Comparison of ENCODE assay signal across 24 cellular contexts in the genomic region with DNA sequence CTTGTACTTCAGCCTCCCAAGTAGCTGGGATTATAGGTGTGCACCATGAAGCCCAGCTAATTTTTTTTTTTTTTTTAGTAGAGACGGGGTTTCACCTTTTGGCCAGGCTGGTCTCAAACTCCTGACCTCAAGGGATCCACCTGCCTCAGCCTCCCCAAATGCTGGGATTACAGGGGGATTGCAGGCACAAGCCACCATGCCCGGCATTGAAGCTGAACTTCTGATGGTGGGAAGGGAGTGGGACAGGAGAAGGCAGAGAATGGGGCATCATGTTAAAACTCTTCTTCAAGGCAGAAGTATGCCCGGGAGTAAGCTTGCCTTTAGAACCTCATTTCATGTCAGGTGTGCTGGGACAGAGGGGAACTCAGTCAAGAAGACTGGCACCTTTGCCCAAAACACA.
"Had no signal": no experiment of that assay in that cellular context is flagged by ENCODE, and none has a peak within 500 bp of the region (broad histone marks: within the 10 kb centered on the region; RNA-seq: fewer than 3 reads in every experiment).

No MANE protein-coding gene starts in this region.

- H3K9me3 Mint-ChIP-seq: activated CD4-positive, alpha-beta T cell treated with anti-CD3 and anti-CD28 coated beads, Interleukin-2, amount 10 ng/mL, durations not matched to agents 24 days and 14 days; activated CD8-positive, alpha-beta T cell treated with anti-CD3 and anti-CD28 coated beads for 36 hours; activated naive CD4-positive, alpha-beta T cell treated with anti-CD3 and anti-CD28 coated beads, Interleukin-2, amount 50 U/mL, for 24 hours; activated naive CD8-positive, alpha-beta T cell treated with anti-CD3 and anti-CD28 coated beads, Interleukin-2, amount 10 ng/mL, durations not matched to agents 7 days and 5 days; activated T-cell treated with anti-CD3 and anti-CD28 coated beads, Interleukin-2, amount 50 U/mL, for 72 hours; activated T-helper 17 cell treated with anti-CD3 and anti-CD28 coated beads, Interleukin-2, amount 50 U/mL, for 72 hours had no signal

- H3K9me3 ChIP-seq: body of pancreas, breast epithelium had no signal

- H3K36me3 Mint-ChIP-seq: activated naive CD4-positive, alpha-beta T cell treated with anti-CD3 and anti-CD28 coated beads, Interleukin-2, amount 50 U/mL, for 24 hours; activated naive CD8-positive, alpha-beta T cell treated with anti-CD3 and anti-CD28 coated beads, Interleukin-2, amount 10 ng/mL, durations not matched to agents 7 days and 5 days had no signal

- H3K9ac ChIP-seq: KMS-11 had no signal

- H3K4me3 ChIP-seq: body of pancreas, breast epithelium had no signal

- H3K27ac ChIP-seq: body of pancreas, breast epithelium, KMS-11 had no signal

- H3K4me1 Mint-ChIP-seq: activated naive CD8-positive, alpha-beta T cell treated with anti-CD3 and anti-CD28 coated beads, Interleukin-2, amount 10 ng/mL, durations not matched to agents 7 days and 5 days; activated T-helper 17 cell treated with anti-CD3 and anti-CD28 coated beads, Interleukin-2, amount 50 U/mL, for 72 hours had no signal

- ATAC-seq: activated CD8-positive, alpha-beta T cell treated with anti-CD3 and anti-CD28 coated beads for 36 hours; activated T-cell treated with anti-CD3 and anti-CD28 coated beads, Interleukin-2, amount 50 U/mL, for 72 hours; activated T-helper 17 cell treated with anti-CD3 and anti-CD28 coated beads, Interleukin-2, amount 50 U/mL, for 72 hours; body of pancreas; Panc1 had no signal

- DNase-seq: activated CD4-positive, alpha-beta T cell treated with anti-CD3 and anti-CD28 coated beads, Interleukin-2, amount 10 ng/mL, durations not matched to agents 24 days and 14 days; activated CD4-positive, alpha-beta T cell treated with anti-CD3 and anti-CD28 coated beads, Interleukin-2, amount 50 U/mL, for 4 hours; activated CD8-positive, alpha-beta T cell treated with anti-CD3 and anti-CD28 coated beads for 36 hours; activated effector memory CD4-positive, alpha-beta T cell treated with anti-CD3 and anti-CD28 coated beads, Interleukin-2, amount 50 U/mL, for 16 hours; activated naive CD4-positive, alpha-beta T cell treated with Interleukin-2 at 50 U/mL for 16 hours; activated naive CD8-positive, alpha-beta T cell treated with anti-CD3 and anti-CD28 coated beads, Interleukin-2, amount 10 ng/mL, durations not matched to agents 7 days and 5 days; activated T-cell treated with anti-CD3 and anti-CD28 coated beads, Interleukin-2, amount 50 U/mL, for 1 hour; activated T-cell treated with anti-CD3 and anti-CD28 coated beads, Interleukin-2, amount 50 U/mL, for 72 hours; MM.1S; MV-4-11; NCI-H2029 treated with DMSO at 0.1 percent for 48 hours; NCI-H510A; NCI-H774; OCI-M1; SW 1271; T-helper 1 cell; T-helper 2 cell; T1000 had no signal

- H3K27me3 ChIP-seq: body of pancreas had no signal

- H3K4me3 Mint-ChIP-seq: activated CD4-positive, alpha-beta T cell treated with anti-CD3 and anti-CD28 coated beads, Interleukin-2, amount 10 ng/mL, durations not matched to agents 24 days and 14 days; activated CD8-positive, alpha-beta T cell treated with anti-CD3 and anti-CD28 coated beads for 36 hours; activated naive CD4-positive, alpha-beta T cell treated with anti-CD3 and anti-CD28 coated beads, Interleukin-2, amount 50 U/mL, for 24 hours; activated naive CD8-positive, alpha-beta T cell treated with anti-CD3 and anti-CD28 coated beads, Interleukin-2, amount 10 ng/mL, durations not matched to agents 7 days and 5 days; activated T-cell treated with anti-CD3 and anti-CD28 coated beads, Interleukin-2, amount 50 U/mL, for 72 hours; activated T-helper 17 cell treated with anti-CD3 and anti-CD28 coated beads, Interleukin-2, amount 50 U/mL, for 72 hours had no signal

- H3K36me3 ChIP-seq: breast epithelium had no signal

- H3K4me2 ChIP-seq: KMS-11 had no signal

- H3K27ac Mint-ChIP-seq: activated CD4-positive, alpha-beta T cell treated with anti-CD3 and anti-CD28 coated beads, Interleukin-2, amount 10 ng/mL, durations not matched to agents 24 days and 14 days; activated CD8-positive, alpha-beta T cell treated with anti-CD3 and anti-CD28 coated beads for 36 hours; activated naive CD4-positive, alpha-beta T cell treated with anti-CD3 and anti-CD28 coated beads, Interleukin-2, amount 50 U/mL, for 24 hours; activated naive CD8-positive, alpha-beta T cell treated with anti-CD3 and anti-CD28 coated beads, Interleukin-2, amount 10 ng/mL, durations not matched to agents 7 days and 5 days; activated T-cell treated with anti-CD3 and anti-CD28 coated beads, Interleukin-2, amount 50 U/mL, for 72 hours; activated T-helper 17 cell treated with anti-CD3 and anti-CD28 coated beads, Interleukin-2, amount 50 U/mL, for 72 hours had no signal

- H3K4me1 ChIP-seq: breast epithelium had no signal

- H3K27me3 Mint-ChIP-seq: activated CD8-positive, alpha-beta T cell treated with anti-CD3 and anti-CD28 coated beads for 36 hours; activated naive CD4-positive, alpha-beta T cell treated with anti-CD3 and anti-CD28 coated beads, Interleukin-2, amount 50 U/mL, for 24 hours had no signal
